10 cellular contexts compared by ENCODE assay signal in genomic region chr12:39905152-39905551, GRCh38.
DNase-seq lines count a peak whose midpoint lies in the region; ATAC-seq and TF ChIP-seq lines count a peak whose summit lies in the region.
"Had no signal": no experiment of that assay in that cellular context is flagged by ENCODE, and none has a peak within 500 bp of the region (broad histone marks: within the 10 kb centered on the region; RNA-seq: fewer than 3 reads in every experiment).

No MANE protein-coding gene starts in this region.

- H3K27me3 Mint-ChIP-seq in activated T-cell treated with anti-CD3 and anti-CD28 coated beads, Interleukin-2, amount 50 U/mL, for 4 hours (ENCODE audit: low read depth), result no peaks in the 10 kb centered on the region

- ATAC-seq in HG02852 (IDR thresholded peaks at IDR 0.05; ENCODE audit: unreplicated experiment), result no peak
- no peak for ATAC-seq in activated T-cell treated with anti-CD3 and anti-CD28 coated beads, Interleukin-2, amount 50 U/mL, for 4 hours
- ATAC-seq: A549; activated naive CD4-positive, alpha-beta T cell treated with anti-CD3 and anti-CD28 coated beads, Interleukin-2, amount 50 U/mL, for 72 hours had no signal

- no peak overlapping the region for H3K4me3 Mint-ChIP-seq in activated T-cell treated with anti-CD3 and anti-CD28 coated beads, Interleukin-2, amount 50 U/mL, for 4 hours

- no peaks in the 10 kb centered on the region for H3K36me3 Mint-ChIP-seq in activated T-cell treated with anti-CD3 and anti-CD28 coated beads, Interleukin-2, amount 50 U/mL, for 4 hours (ENCODE audit: insufficient read depth)
- H3K36me3 Mint-ChIP-seq: activated naive CD4-positive, alpha-beta T cell treated with anti-CD3 and anti-CD28 coated beads, Interleukin-2, amount 50 U/mL, for 72 hours had no signal

- H3K4me3 ChIP-seq in fibroblast of mammary gland (ENCODE audit: control insufficient read depth, low read depth, low read length), result no peak overlapping the region
- H3K4me3 ChIP-seq: A549 had no signal

- no peak for TF ChIP-seq CTCF in fibroblast of mammary gland (conservative IDR thresholded peaks at IDR 0.05; ENCODE audit: control insufficient read depth, insufficient read depth, low read depth, low read length)

- H3K4me1 Mint-ChIP-seq in activated T-cell treated with anti-CD3 and anti-CD28 coated beads, Interleukin-2, amount 50 U/mL, for 4 hours (ENCODE audit: low read depth), result no peaks in the 10 kb centered on the region

- DNase-seq in A172 (ENCODE audit: low spot score), result peak; percentile 25
- DNase-seq in OCI-M1 (lab: John Stamatoyannopoulos, UW), result peak; percentile 7
- DNase-seq in fibroblast of mammary gland (ENCODE audit: low read depth), result peak; percentile 86
- peak; percentile 27 for DNase-seq in mucosa of gallbladder (ENCODE audit: low spot score)
- no peak for DNase-seq in activated CD4-positive, CD25-positive, alpha-beta regulatory T cell treated with anti-CD3 and anti-CD28 coated beads, Interleukin-2, amount 50 U/mL, for 72 hours
- no peak for DNase-seq in activated T-cell treated with anti-CD3 and anti-CD28 coated beads, Interleukin-2, amount 50 U/mL, for 4 hours
- no peak for DNase-seq in SKM-1 treated with dmso at 0.1 percent for 144 hours (lab: John Stamatoyannopoulos, UW; ENCODE audit: unreplicated experiment)

- H3K9me3 Mint-ChIP-seq in activated T-cell treated with anti-CD3 and anti-CD28 coated beads, Interleukin-2, amount 50 U/mL, for 4 hours, result no peaks in the 10 kb centered on the region
- H3K9me3 Mint-ChIP-seq: activated naive CD4-positive, alpha-beta T cell treated with anti-CD3 and anti-CD28 coated beads, Interleukin-2, amount 50 U/mL, for 72 hours had no signal

Comparison
In these comparisons a context has a peak if more than half of its experiments do, and no peak if none do; other contexts are left out.
1. DNase-seq: peak in A172 (single experiment), OCI-M1 (single experiment), fibroblast of mammary gland (single experiment) and mucosa of gallbladder (single experiment); none in activated CD4-positive, CD25-positive, alpha-beta regulatory T cell treated with anti-CD3 and anti-CD28 coated beads, Interleukin-2, amount 50 U/mL, for 72 hours (single experiment), activated T-cell treated with anti-CD3 and anti-CD28 coated beads, Interleukin-2, amount 50 U/mL, for 4 hours (single experiment) and SKM-1 treated with dmso at 0.1 percent for 144 hours (single experiment).